In the genomic region with DNA sequence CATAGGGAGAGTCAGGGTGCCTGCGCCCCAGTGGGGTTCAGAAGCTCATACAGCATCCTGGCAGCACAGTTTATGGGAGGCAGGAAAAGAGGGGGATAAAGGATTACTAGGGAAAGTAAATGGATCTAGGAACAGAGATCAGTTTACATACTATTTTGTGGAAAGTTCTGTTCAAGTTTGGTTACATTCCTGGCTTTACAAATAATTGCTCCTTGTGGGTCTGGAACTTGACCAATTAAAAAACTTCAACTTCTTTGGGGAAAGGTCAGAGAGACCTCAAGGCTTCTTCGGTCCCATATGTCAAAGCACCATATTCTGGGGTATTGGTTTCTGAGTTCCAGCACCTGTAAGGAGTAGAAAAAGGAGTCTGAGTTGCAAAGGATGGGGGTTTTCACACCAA, we compare ENCODE assay signal across 16 cellular contexts.
DNase-seq lines count a peak whose midpoint lies in the region; TF ChIP-seq lines count a peak whose summit lies in the region.
"Had no signal": no experiment of that assay in that cellular context is flagged by ENCODE, and none has a peak within 500 bp of the region (broad histone marks: within the 10 kb centered on the region; RNA-seq: fewer than 3 reads in every experiment).

No MANE protein-coding gene starts in this region.

- no peak for TF ChIP-seq EP300 in esophagus muscularis mucosa (IDR thresholded peaks at IDR 0.05)

- no peak for TF ChIP-seq POLR2A in breast epithelium (IDR thresholded peaks at IDR 0.05)
- no peak for TF ChIP-seq POLR2A in esophagus muscularis mucosa (IDR thresholded peaks at IDR 0.05; ENCODE audit: low read depth)
- no peak for TF ChIP-seq POLR2A in prostate gland (IDR thresholded peaks at IDR 0.05)

- no peak overlapping the region for H2AFZ ChIP-seq in PC-9
- no peak overlapping the region for H2AFZ ChIP-seq in osteoblast (ENCODE audit: low read length)
- H2AFZ ChIP-seq: GM23248 had no signal

- POLR2A ChIA-PET in PC-9 (lab: Charles Lee; ENCODE audit: unreplicated experiment) = interaction anchor here (0.5 kb wide), 1 partner anchor 123 kb away, joined by 3 read pairs; no protein-coding TSS in a partner anchor

- H3K27ac ChIP-seq in breast epithelium = no peak overlapping the region
- H3K27ac ChIP-seq in PC-9 = peak overlapping the region; percentile 33
- no peak overlapping the region for H3K27ac ChIP-seq in osteoblast (ENCODE audit: low read depth, low read length)
- no peak overlapping the region for H3K27ac ChIP-seq in esophagus muscularis mucosa (replicated peaks in 1 of 4)
- H3K27ac ChIP-seq in prostate gland = peak overlapping the region in 1 of 2 donors; percentile 21
- H3K27ac ChIP-seq: GM23248, HL-60 had no signal

- 81% methylated on average over 2 of the region's 2 CpGs for WGBS in esophagus muscularis mucosa
- 58% methylated on average over 2 of the region's 2 CpGs for WGBS in prostate gland

- H4K20me1 ChIP-seq in PC-9 (ENCODE audit: insufficient read depth) (no peaks in the 10 kb centered on the region), osteoblast (ENCODE audit: insufficient read depth, low read length) (no peaks in the 10 kb centered on the region)
- H4K20me1 ChIP-seq: BLaER1 treated with 17β-estradiol and CSF1 and Interleukin-3, amounts not matched to agents 10 nM and 100 nM had no signal

- H3K4me1 ChIP-seq in breast epithelium (no peaks in the 10 kb centered on the region), PC-9 (replicated peaks; ENCODE audit: insufficient read depth) (peaks cover 52% of the 10 kb centered on the region), osteoblast (ENCODE audit: insufficient read depth, low read length) (peaks cover 17% of the 10 kb centered on the region), esophagus muscularis mucosa (no peaks in the 10 kb centered on the region), prostate gland (replicated peaks) (peaks cover 3% of the 10 kb centered on the region)

- intact Hi-C loops in breast epithelium (cut with DNase I; ENCODE audit: low total_unique reads) (no loop called here), PC-9 (cut with micrococcal nuclease; ENCODE audit: unreplicated experiment) (no loop called here), esophagus muscularis mucosa (cut with DNase I) (no loop called here), prostate gland (cut with DNase I) (no loop called here)

- peak; percentile 56 to 99 for DNase-seq in T47D (ENCODE audit: low read depth in 1 of 2, low spot score in 1 of 2)
- DNase-seq in breast epithelium (ENCODE audit: low spot score in 2 of 2) = no peak
- DNase-seq in PC-9 = peak in 1 of 2 experiments; percentile 76
- peak; percentile 73 for DNase-seq in osteoblast (ENCODE audit: insufficient read length, low spot score, missing footprints)
- DNase-seq in esophagus muscularis mucosa (ENCODE audit: extremely low spot score) = no peak
- DNase-seq in activated CD4-positive, alpha-beta T cell treated with anti-CD3 and anti-CD28 coated beads, Interleukin-2, amount 50 U/mL, for 48 hours = no peak
- DNase-seq in prostate gland (ENCODE audit: low spot score) = no peak
- DNase-seq: CD8-positive, alpha-beta T cell; DMS 273 treated with DMSO at 0.1 percent for 48 hours; DND-41; EL; GM23248; HCEC 1CT had no signal

- peak overlapping the region; percentile 43 for H3K4me2 ChIP-seq in PC-9
- no peak overlapping the region for H3K4me2 ChIP-seq in osteoblast (ENCODE audit: insufficient read depth, low read length)

- H3K27me3 ChIP-seq in breast epithelium (no peaks in the 10 kb centered on the region), PC-9 (ENCODE audit: insufficient read depth, low read depth) (no peaks in the 10 kb centered on the region), osteoblast (ENCODE audit: insufficient read depth, low read length) (no peaks in the 10 kb centered on the region), esophagus muscularis mucosa (peaks cover 0 to 17% (median 0%) of the 10 kb centered on the region in 4 donors), prostate gland (replicated peaks; ENCODE audit: insufficient read depth) (no peaks in the 10 kb centered on the region)
- H3K27me3 ChIP-seq: BLaER1 treated with 17β-estradiol and CSF1 and Interleukin-3, amounts not matched to agents 10 nM and 100 nM had no signal

- TF ChIP-seq CTCF in breast epithelium (IDR thresholded peaks at IDR 0.05) (no peak), PC-9 (conservative IDR thresholded peaks at IDR 0.05) (no peak), osteoblast (IDR thresholded peaks at IDR 0.05; ENCODE audit: extremely low read depth, low read depth, low read length) (no peak), esophagus muscularis mucosa (IDR thresholded peaks at IDR 0.05) (no peak), prostate gland (IDR thresholded peaks at IDR 0.05) (no peak)

- CTCF ChIA-PET in PC-9 (lab: Charles Lee) = no interaction called here

- H3K4me3 ChIP-seq in breast epithelium (no peak overlapping the region), PC-9 (no peak overlapping the region), osteoblast (ENCODE audit: insufficient read depth, low read length) (no peak overlapping the region), esophagus muscularis mucosa (no peak overlapping the region), prostate gland (no peak overlapping the region)
- H3K4me3 ChIP-seq: BLaER1 treated with 17β-estradiol and CSF1 and Interleukin-3, amounts not matched to agents 10 nM and 100 nM; GM12878; GM23248 had no signal

- H3K79me2 ChIP-seq in PC-9 (ENCODE audit: low read depth) = no peaks in the 10 kb centered on the region
- H3K79me2 ChIP-seq in osteoblast (ENCODE audit: insufficient read depth, low read length) = no peaks in the 10 kb centered on the region

- H3K9me2 ChIP-seq in PC-9 (ENCODE audit: insufficient read depth) = no peaks in the 10 kb centered on the region

- no peaks in the 10 kb centered on the region for H3K9me3 ChIP-seq in breast epithelium
- H3K9me3 ChIP-seq in PC-9 (ENCODE audit: insufficient read depth, low read depth) = peaks cover 14% of the 10 kb centered on the region
- no peaks in the 10 kb centered on the region for H3K9me3 ChIP-seq in osteoblast (ENCODE audit: low read depth, low read length)
- no peaks in the 10 kb centered on the region for H3K9me3 ChIP-seq in esophagus muscularis mucosa
- H3K9me3 ChIP-seq in prostate gland = no peaks in the 10 kb centered on the region

- in situ Hi-C loops in T47D (cut with HindIII; ENCODE audit: low pct_unique_long_range_greater_than_20kb, low sequenced_read_pairs) = no loop called here

- peaks cover 43% of the 10 kb centered on the region for H3F3A ChIP-seq in PC-9 (ENCODE audit: insufficient read depth, low read depth)

- no TSS peak for BruUV-seq in PC-9 (replicated peaks; lab: Mats Ljungman, UMichigan)

- H3K36me3 ChIP-seq in breast epithelium (no peaks in the 10 kb centered on the region), PC-9 (ENCODE audit: low read depth) (no peaks in the 10 kb centered on the region), osteoblast (ENCODE audit: insufficient read depth, low read length) (no peaks in the 10 kb centered on the region), esophagus muscularis mucosa (no peaks in the 10 kb centered on the region), prostate gland (no peaks in the 10 kb centered on the region)
- H3K36me3 ChIP-seq: BLaER1 treated with 17β-estradiol and CSF1 and Interleukin-3, amounts not matched to agents 10 nM and 100 nM had no signal

Comparison
In these comparisons a context has a peak if more than half of its experiments do, and no peak if none do; other contexts are left out.
1. DNase-seq: peak in T47D (2 of 2) and osteoblast (single experiment); none in breast epithelium (0 of 2), esophagus muscularis mucosa (single experiment), activated CD4-positive, alpha-beta T cell treated with anti-CD3 and anti-CD28 coated beads, Interleukin-2, amount 50 U/mL, for 48 hours (0 of 2) and prostate gland (single experiment).